In the genomic region with DNA sequence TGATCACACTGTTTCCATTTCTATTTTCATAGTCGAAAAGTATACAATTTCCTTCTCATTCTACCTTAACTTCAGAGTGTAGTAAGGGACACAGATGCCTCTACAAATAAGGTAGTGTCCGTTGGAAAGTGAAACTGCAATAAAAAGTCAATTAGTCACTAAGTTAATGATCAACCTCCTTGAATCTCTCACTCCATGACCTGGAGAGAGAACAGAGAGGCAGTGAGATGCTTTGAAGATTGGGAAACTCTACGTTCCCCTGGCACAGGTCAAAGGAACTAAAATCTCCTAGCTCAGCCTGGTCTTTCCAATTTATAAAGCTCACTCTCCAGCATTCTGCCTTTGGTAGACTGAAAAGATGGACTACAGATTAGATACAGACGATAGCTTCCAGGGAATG, we compare ENCODE assay signal across 13 cellular contexts.
DNase-seq lines count a peak whose midpoint lies in the region; ATAC-seq and TF ChIP-seq lines count a peak whose summit lies in the region.
"Had no signal": no experiment of that assay in that cellular context is flagged by ENCODE, and none has a peak within 500 bp of the region (broad histone marks: within the 10 kb centered on the region; RNA-seq: fewer than 3 reads in every experiment).

No MANE protein-coding gene starts in this region.

- no peak for TF ChIP-seq CTCF in gastroesophageal sphincter (IDR thresholded peaks at IDR 0.05)

- WGBS in gastroesophageal sphincter (ENCODE audit: low coverage in 1 of 2), 2 donors, result 55% methylated on average over 4 of the region's 4 CpGs

- H3K27ac ChIP-seq in gastroesophageal sphincter, result no peak overlapping the region
- H3K27ac ChIP-seq: psoas muscle had no signal

- ATAC-seq in GM18502 (IDR thresholded peaks at IDR 0.05; ENCODE audit: poor library complexity, unreplicated experiment) (peak; percentile 68), GM21619 (IDR thresholded peaks at IDR 0.05; ENCODE audit: unreplicated experiment) (peak; percentile 73), HG03520 (IDR thresholded peaks at IDR 0.05; ENCODE audit: unreplicated experiment) (peak; percentile 58), GM21367 (IDR thresholded peaks at IDR 0.05; ENCODE audit: unreplicated experiment) (no peak), gastroesophageal sphincter (no peak)
- ATAC-seq: Panc1, psoas muscle had no signal

- H3K27me3 ChIP-seq in gastroesophageal sphincter, result no peaks in the 10 kb centered on the region

- peaks cover 0 to 14% (median 0%) of the 10 kb centered on the region in 3 donors for H3K4me1 ChIP-seq in gastroesophageal sphincter
- H3K4me1 ChIP-seq: psoas muscle had no signal

- no peak for TF ChIP-seq EP300 in gastroesophageal sphincter (IDR thresholded peaks at IDR 0.05)

- no peak overlapping the region for H3K4me3 ChIP-seq in gastroesophageal sphincter
- H3K4me3 ChIP-seq: psoas muscle had no signal

- DNase-seq in left kidney (ENCODE audit: low read depth, low spot score), result peak; percentile 74
- no peak for DNase-seq in HCEC 1CT
- no peak for DNase-seq in activated CD8-positive, alpha-beta memory T cell treated with anti-CD3 and anti-CD28 coated beads, Interleukin-2, amount 50 U/mL, for 48 hours
- DNase-seq: activated CD4-positive, alpha-beta T cell treated with anti-CD3 and anti-CD28 coated beads for 1 hour; endodermal cell; NCI-H1048; psoas muscle had no signal

- no peaks in the 10 kb centered on the region for H3K36me3 ChIP-seq in gastroesophageal sphincter

- no peaks in the 10 kb centered on the region for H3K9me3 ChIP-seq in gastroesophageal sphincter
- H3K9me3 ChIP-seq: psoas muscle had no signal

- TF ChIP-seq POLR2A in gastroesophageal sphincter (IDR thresholded peaks at IDR 0.05), result no peak

Comparison
In these comparisons a context has a peak if more than half of its experiments do, and no peak if none do; other contexts are left out.
1. ATAC-seq: peak in GM18502 (single experiment), GM21619 (single experiment) and HG03520 (single experiment); none in GM21367 (single experiment) and gastroesophageal sphincter (single experiment).